In the genomic region with DNA sequence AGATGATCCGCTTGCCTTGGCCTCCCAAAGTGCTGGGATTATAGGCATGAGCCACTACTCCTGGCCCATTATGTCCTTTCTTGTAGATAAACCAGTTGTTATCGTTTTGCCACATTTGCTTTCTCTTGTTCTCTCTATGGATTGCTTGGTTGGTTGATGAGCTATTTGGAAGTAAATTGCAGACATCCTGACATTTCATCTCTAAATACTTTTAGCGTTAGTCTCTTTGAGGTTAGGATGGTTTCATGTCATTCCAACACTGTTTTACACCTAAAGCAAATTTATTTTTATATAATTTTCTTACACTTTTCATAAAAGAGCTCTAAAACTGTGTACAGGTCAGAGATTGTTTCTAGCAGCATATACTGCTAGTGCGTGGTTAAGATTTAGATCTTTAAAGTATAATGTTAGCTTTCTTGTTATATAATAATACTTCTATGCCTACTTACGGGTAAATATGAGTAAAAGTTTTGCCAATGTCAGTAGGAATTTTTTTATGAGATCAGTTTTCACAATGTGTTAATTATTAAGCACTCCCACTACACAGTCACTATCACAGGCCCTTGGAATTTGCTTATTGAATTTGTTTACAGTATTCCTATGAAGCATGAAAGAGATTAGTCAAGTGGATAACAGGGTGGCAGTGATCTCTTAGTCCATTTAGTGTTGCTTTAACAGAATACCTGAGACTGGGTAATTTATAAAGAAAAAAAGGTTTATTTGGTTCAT, we compare ENCODE assay signal across 23 cellular contexts. TPM values are rescaled to one million over a fixed set of nuclear protein-coding genes. Genes with fewer than 3 reads are reported as not detected.
DNase-seq lines count a peak whose midpoint lies in the region; ATAC-seq and TF ChIP-seq lines count a peak whose summit lies in the region.
"Had no signal": no experiment of that assay in that cellular context is flagged by ENCODE, and none has a peak within 500 bp of the region (broad histone marks: within the 10 kb centered on the region; RNA-seq: fewer than 3 reads in every experiment).

No MANE protein-coding gene starts in this region.

- H3K9me3 Mint-ChIP-seq in activated naive CD8-positive, alpha-beta T cell treated with anti-CD3 and anti-CD28 coated beads, Interleukin-2, amount 50 U/mL, for 24 hours: no peaks in the 10 kb centered on the region
- H3K9me3 Mint-ChIP-seq in activated naive CD8-positive, alpha-beta T cell treated with anti-CD3 and anti-CD28 coated beads for 36 hours: no peaks in the 10 kb centered on the region
- H3K9me3 Mint-ChIP-seq: activated T-cell treated with anti-CD3 and anti-CD28 coated beads, Interleukin-2, amount 50 U/mL, for 4 hours; effector memory CD8-positive, alpha-beta T cell; T-helper 2 cell treated with Interferon-gamma antibody and Interleukin-4, amounts not matched to agents 5 μg/mL and 100 μg/mL, for 36 hours had no signal

- no peaks in the 10 kb centered on the region for H3K27me3 Mint-ChIP-seq in activated naive CD8-positive, alpha-beta T cell treated with anti-CD3 and anti-CD28 coated beads, Interleukin-2, amount 50 U/mL, for 24 hours
- no peaks in the 10 kb centered on the region for H3K27me3 Mint-ChIP-seq in activated naive CD8-positive, alpha-beta T cell treated with anti-CD3 and anti-CD28 coated beads for 36 hours
- H3K27me3 Mint-ChIP-seq: effector memory CD8-positive, alpha-beta T cell had no signal

- 65 to 70% methylated on average over 5 of the region's 5 CpGs for WGBS in body of pancreas, 2 donors

- H3K36me3 Mint-ChIP-seq in activated naive CD8-positive, alpha-beta T cell treated with anti-CD3 and anti-CD28 coated beads, Interleukin-2, amount 50 U/mL, for 24 hours (ENCODE audit: low read depth): peaks cover 32% of the 10 kb centered on the region
- H3K36me3 Mint-ChIP-seq in activated naive CD8-positive, alpha-beta T cell treated with anti-CD3 and anti-CD28 coated beads for 36 hours: peaks cover 18% of the 10 kb centered on the region

- H3K4me3 Mint-ChIP-seq in activated naive CD8-positive, alpha-beta T cell treated with anti-CD3 and anti-CD28 coated beads, Interleukin-2, amount 50 U/mL, for 24 hours: no peak overlapping the region
- H3K4me3 Mint-ChIP-seq in activated naive CD8-positive, alpha-beta T cell treated with anti-CD3 and anti-CD28 coated beads for 36 hours: no peak overlapping the region
- H3K4me3 Mint-ChIP-seq: activated T-cell treated with anti-CD3 and anti-CD28 coated beads, Interleukin-2, amount 50 U/mL, for 4 hours; effector memory CD8-positive, alpha-beta T cell; T-helper 2 cell treated with Interferon-gamma antibody and Interleukin-4, amounts not matched to agents 5 μg/mL and 100 μg/mL, for 36 hours had no signal

- no peak for ATAC-seq in activated naive CD8-positive, alpha-beta T cell treated with anti-CD3 and anti-CD28 coated beads, Interleukin-2, amount 50 U/mL, for 24 hours
- ATAC-seq in body of pancreas (peak; percentile 50), HG02759 (IDR thresholded peaks at IDR 0.05; ENCODE audit: unreplicated experiment) (no peak)
- ATAC-seq: activated T-cell treated with anti-CD3 and anti-CD28 coated beads, Interleukin-2, amount 50 U/mL, for 4 hours; effector memory CD8-positive, alpha-beta T cell; sciatic nerve had no signal

- H3K4me3 ChIP-seq in body of pancreas: no peak overlapping the region
- H3K4me3 ChIP-seq: lung had no signal

- H3K4me1 ChIP-seq in body of pancreas: peaks cover 15% of the 10 kb centered on the region

- H3K27ac ChIP-seq in body of pancreas: peak overlapping the region in 1 of 4 donors; percentile 2
- H3K27ac ChIP-seq: C4-2B had no signal

- H3K27ac Mint-ChIP-seq in activated naive CD8-positive, alpha-beta T cell treated with anti-CD3 and anti-CD28 coated beads, Interleukin-2, amount 50 U/mL, for 24 hours: peak overlapping the region; percentile 61
- no peak overlapping the region for H3K27ac Mint-ChIP-seq in activated naive CD8-positive, alpha-beta T cell treated with anti-CD3 and anti-CD28 coated beads for 36 hours
- H3K27ac Mint-ChIP-seq: effector memory CD8-positive, alpha-beta T cell; T-helper 2 cell treated with Interferon-gamma antibody and Interleukin-4, amounts not matched to agents 5 μg/mL and 100 μg/mL, for 36 hours had no signal

- peaks cover 0 to 9% of the 10 kb centered on the region in 2 donors for H3K36me3 ChIP-seq in body of pancreas (replicated peaks in 1 of 2; ENCODE audit: insufficient read depth in 1 of 2, low read depth in 2 of 2)

- no peaks in the 10 kb centered on the region for H3K9me3 ChIP-seq in body of pancreas

- no peak for TF ChIP-seq POLR2A in body of pancreas (IDR thresholded peaks at IDR 0.05)

- DNase-seq in activated naive CD8-positive, alpha-beta T cell treated with anti-CD3 and anti-CD28 coated beads, Interleukin-2, amount 50 U/mL, for 24 hours: no peak
- DNase-seq in activated naive CD8-positive, alpha-beta T cell treated with anti-CD3 and anti-CD28 coated beads for 36 hours: no peak
- DNase-seq in body of pancreas (no peak), left kidney (ENCODE audit: low read depth, low spot score) (peak; percentile 65), putamen (ENCODE audit: low spot score) (no peak), NCI-H774 (lab: John Stamatoyannopoulos, UW) (no peak), LoVo (ENCODE audit: low spot score) (no peak)
- DNase-seq: activated naive CD4-positive, alpha-beta T cell treated with anti-CD3 and anti-CD28 coated beads, Interleukin-2, amount 50 U/mL, for 16 hours; activated T-cell treated with anti-CD3 and anti-CD28 coated beads, Interleukin-2, amount 50 U/mL, for 4 hours; effector memory CD8-positive, alpha-beta T cell; GF-D8; head of caudate nucleus; NCI-H187; NCI-H446; NK-92 treated with Interleukin-12 subunit alpha and Interleukin-12 subunit beta, amount 100 ng/mL, for 24 hours; occipital lobe; stimulated activated CD4-positive, alpha-beta T cell treated with anti-CD3 and anti-CD28 coated beads, Interleukin-15, amount 100 ng/mL, for 24 hours; substantia nigra had no signal

- intact Hi-C loops in body of pancreas (cut with DNase I): no loop called here

- TF ChIP-seq CTCF in body of pancreas (IDR thresholded peaks at IDR 0.05): no peak

- H3K27me3 ChIP-seq in body of pancreas: no peaks in the 10 kb centered on the region

- H3K4me1 Mint-ChIP-seq in activated naive CD8-positive, alpha-beta T cell treated with anti-CD3 and anti-CD28 coated beads, Interleukin-2, amount 50 U/mL, for 24 hours: peaks cover 16% of the 10 kb centered on the region
- H3K4me1 Mint-ChIP-seq in activated naive CD8-positive, alpha-beta T cell treated with anti-CD3 and anti-CD28 coated beads for 36 hours: peaks cover 20% of the 10 kb centered on the region

RNA-seq across cellular contexts. Expression of a gene that starts 10.3 kb away (rescaled TPM):
- 10 to 100 TPM; 10.3 to 11.2 TPM for total RNA-seq in activated naive CD8-positive, alpha-beta T cell treated with anti-CD3 and anti-CD28 coated beads for 36 hours
- total RNA-seq in body of pancreas: 10 to 100 TPM; 30.7 to 34.2 TPM

RNA-seq across cellular contexts. Expression of a gene that starts 55.2 kb away (rescaled TPM):
- total RNA-seq in activated naive CD8-positive, alpha-beta T cell treated with anti-CD3 and anti-CD28 coated beads for 36 hours: 100 to 1,000 TPM; 116 to 133 TPM
- total RNA-seq in body of pancreas: 10 to 100 TPM; 26.4 to 29.1 TPM
